8 cellular contexts compared by ENCODE assay signal in genomic region chr11:66363805-66364535, GRCh38. TPM values are rescaled to one million over a fixed set of nuclear protein-coding genes. Genes with fewer than 3 reads are reported as not detected.
DNase-seq lines count a peak whose midpoint lies in the region; ATAC-seq and TF ChIP-seq lines count a peak whose summit lies in the region.

No MANE protein-coding gene starts in this region.

- H3K9me3 ChIP-seq in mucosa of descending colon (no peaks in the 10 kb centered on the region), thoracic aorta (no peaks in the 10 kb centered on the region)

- H3K4me3 ChIP-seq in cardiac fibroblast (replicated peaks in 1 of 2; ENCODE audit: low read depth in 2 of 2, low read length in 2 of 2): no peak overlapping the region
- H3K4me3 ChIP-seq in mucosa of descending colon: no peak overlapping the region
- no peak overlapping the region for H3K4me3 ChIP-seq in thoracic aorta

- peak; percentile 95 for TF ChIP-seq CTCF in C4-2B (conservative IDR thresholded peaks at IDR 0.05)
- peak; percentile 97 for TF ChIP-seq CTCF in WTC11 (IDR thresholded peaks at IDR 0.05)
- peak; percentile 77 for TF ChIP-seq CTCF in cardiac fibroblast (IDR thresholded peaks at IDR 0.05; ENCODE audit: low read depth, low read length)
- peak; percentile 88 for TF ChIP-seq CTCF in mucosa of descending colon (IDR thresholded peaks at IDR 0.05)
- TF ChIP-seq CTCF in thoracic aorta (IDR thresholded peaks at IDR 0.05): peak; percentile 38

- peak; percentile 75 for ATAC-seq in WTC11
- ATAC-seq in mucosa of descending colon: peak; percentile 75
- no peak for ATAC-seq in thoracic aorta (ENCODE audit: insufficient number of reproducible peaks, low FRiP score, low read depth)
- no peak for ATAC-seq in HG02571 (IDR thresholded peaks at IDR 0.05; ENCODE audit: unreplicated experiment)
- no peak for ATAC-seq in HG02884 (IDR thresholded peaks at IDR 0.05; ENCODE audit: unreplicated experiment)

- H3K27ac ChIP-seq in C4-2B: no peak overlapping the region
- no peak overlapping the region for H3K27ac ChIP-seq in thoracic aorta

- no peaks in the 10 kb centered on the region for H3K27me3 ChIP-seq in thoracic aorta (replicated peaks; ENCODE audit: insufficient read depth)

- intact Hi-C loops in mucosa of descending colon (cut with DNase I, micrococcal nuclease): no loop called here

- H3K4me3 Mint-ChIP-seq in WTC11: no peak overlapping the region

- peaks cover 8% of the 10 kb centered on the region for H3K4me1 Mint-ChIP-seq in WTC11

- no peaks in the 10 kb centered on the region for H3K9me3 Mint-ChIP-seq in WTC11

- no peaks in the 10 kb centered on the region for H3K27me3 Mint-ChIP-seq in WTC11 (ENCODE audit: low read depth)

- H3K4me1 ChIP-seq in mucosa of descending colon (ENCODE audit: low read depth) (no peaks in the 10 kb centered on the region), thoracic aorta (ENCODE audit: control insufficient read depth in 1 of 2, low read depth in 2 of 2) (no peaks in the 10 kb centered on the region)

- H3K36me3 Mint-ChIP-seq in WTC11: peaks cover 40% of the 10 kb centered on the region

- DNase-seq in HEK293T (ENCODE audit: extremely low spot score) (peak; percentile 85), WTC11 (ENCODE audit: low spot score) (peak; percentile 96), cardiac fibroblast (ENCODE audit: low read depth in 2 of 2) (peak; percentile 20 to 37), mucosa of descending colon (peak; percentile 70 to 83 (median 78)), thoracic aorta (ENCODE audit: low spot score) (no peak)

- H3K36me3 ChIP-seq in mucosa of descending colon (ENCODE audit: low read depth) (no peaks in the 10 kb centered on the region), thoracic aorta (no peaks in the 10 kb centered on the region)

- H3K27ac Mint-ChIP-seq in WTC11: no peak overlapping the region

- POLR2A ChIA-PET in HEK293T (lab: Yijun Ruan, JAX): interaction anchor here (1.3 to 1.7 kb wide), 2 partner anchors 22 to 25 kb away, joined by 4 read pairs; no protein-coding TSS in a partner anchor
- POLR2A ChIA-PET in WTC11 (lab: Charles Lee): no interaction called here

- CTCF ChIA-PET in HEK293T (lab: Yijun Ruan, JAX) (interaction anchor here (0.6 to 1.5 kb wide), 10 partner anchors 16 to 892 kb away, joined by 3 to 10 read pairs (median 5); no protein-coding TSS in a partner anchor), WTC11 (lab: Charles Lee) (interaction anchor here (0.5 to 4.5 kb wide), 27 partner anchors 8 to 674 kb away, joined by 3 to 38 read pairs (median 5); partner anchors contain the start of genes B4GAT1, BRMS1, CD248 and RIN1)

TF ChIP-seq in HEK293T, 16 proteins besides CTCF, POLR2A, EP300 and RAD21:
- TF ChIP-seq L3MBTL2 (conservative IDR thresholded peaks at IDR 0.05): peak; percentile 18; the same call in 1 of the 2 replicates
- no peak for TF ChIP-seq ELF4 (IDR thresholded peaks at IDR 0.05)
- peak; percentile 39; the same call in 1 of the 2 replicates for TF ChIP-seq ZNF384 (IDR thresholded peaks at IDR 0.05)

TF ChIP-seq in WTC11, 78 proteins besides CTCF, POLR2A, EP300 and RAD21 (continues in another document):
- TF ChIP-seq MLX (CRISPR knock-in tag; IDR thresholded peaks at IDR 0.05) (no peak), SMAD3 (CRISPR knock-in tag; IDR thresholded peaks at IDR 0.05; ENCODE audit: borderline replicate concordance) (no peak), STAT6 (CRISPR knock-in tag; conservative IDR thresholded peaks at IDR 0.05; ENCODE audit: low read depth) (no peak), MYBL2 (CRISPR knock-in tag; IDR thresholded peaks at IDR 0.05) (no peak), FOXP4 (CRISPR knock-in tag; IDR thresholded peaks at IDR 0.05) (0 out of 2 replicates have a peak, but pooled peaks have one; percentile 22), CBFB (CRISPR knock-in tag; IDR thresholded peaks at IDR 0.05; ENCODE audit: low read depth) (no peak), ZSCAN18 (CRISPR knock-in tag; IDR thresholded peaks at IDR 0.05) (no peak), ZNF263 (CRISPR knock-in tag; IDR thresholded peaks at IDR 0.05; ENCODE audit: low read depth) (no peak), ATF6 (CRISPR knock-in tag; IDR thresholded peaks at IDR 0.05) (no peak)

RNA-seq across cellular contexts. Expression of gene SLC29A2, which starts 7.6 kb away (rescaled TPM):
- total RNA-seq in WTC11 (2021) (30.2 to 36.6 TPM (median 35.3 TPM) in 3 replicates), mucosa of descending colon (10 to 100 TPM; 10.3 to 22.6 (median 14.9) TPM), thoracic aorta (1 to 10 TPM; 2.5 to 3.0 TPM)

RNA-seq across cellular contexts. Expression of gene B4GAT1, which starts 16.5 kb away (rescaled TPM):
- total RNA-seq in WTC11 (2021) (34.1 to 37.0 TPM (median 36.3 TPM) in 3 replicates), mucosa of descending colon (10 to 100 TPM; 13.4 to 34.6 (median 13.4) TPM), thoracic aorta (10 to 100 TPM; 15.7 to 34.1 TPM)

RNA-seq across cellular contexts. Expression of gene BRMS1, which starts 19.1 kb away (rescaled TPM):
- total RNA-seq in WTC11 (2021) (37.0 to 44.5 TPM (median 40.8 TPM) in 3 replicates), mucosa of descending colon (10 to 100 TPM; 35.9 to 47.6 (median 39.3) TPM), thoracic aorta (10 to 100 TPM; 35.0 to 48.1 TPM)

RNA-seq across cellular contexts. Expression of gene RIN1, which starts 27.7 kb away (rescaled TPM):
- total RNA-seq in WTC11 (2021) (4.7 to 5.5 TPM (median 5.0 TPM) in 3 replicates), mucosa of descending colon (10 to 100 TPM in 1 of 3 donors, 1 to 10 TPM in 2; 5.2 to 12.7 (median 9.5) TPM), thoracic aorta (1 to 10 TPM; 7.7 to 7.8 TPM)

RNA-seq across cellular contexts. Expression of gene CD248, which starts 47.1 kb away (rescaled TPM):
- total RNA-seq in WTC11 (2021) (2.6 to 2.8 TPM (median 2.7 TPM) in 3 replicates), mucosa of descending colon (10 to 100 TPM in 2 of 3 donors, 1 to 10 TPM in 1; 4.5 to 37.7 (median 28.5) TPM), thoracic aorta (10 to 100 TPM; 22.9 to 32.4 TPM)

Comparison
In these comparisons a context has a peak if more than half of its experiments do, and no peak if none do; other contexts are left out.
1. CTCF ChIP-seq: peak in every context shown above with its lines; median percentile 97 in WTC11; 95 in C4-2B; 88 in mucosa of descending colon; 77 in cardiac fibroblast; 38 in thoracic aorta.
2. ATAC-seq: peak in WTC11 (single experiment) and mucosa of descending colon (single experiment); none in thoracic aorta (single experiment), HG02571 (single experiment) and HG02884 (single experiment).